In the genomic region with DNA sequence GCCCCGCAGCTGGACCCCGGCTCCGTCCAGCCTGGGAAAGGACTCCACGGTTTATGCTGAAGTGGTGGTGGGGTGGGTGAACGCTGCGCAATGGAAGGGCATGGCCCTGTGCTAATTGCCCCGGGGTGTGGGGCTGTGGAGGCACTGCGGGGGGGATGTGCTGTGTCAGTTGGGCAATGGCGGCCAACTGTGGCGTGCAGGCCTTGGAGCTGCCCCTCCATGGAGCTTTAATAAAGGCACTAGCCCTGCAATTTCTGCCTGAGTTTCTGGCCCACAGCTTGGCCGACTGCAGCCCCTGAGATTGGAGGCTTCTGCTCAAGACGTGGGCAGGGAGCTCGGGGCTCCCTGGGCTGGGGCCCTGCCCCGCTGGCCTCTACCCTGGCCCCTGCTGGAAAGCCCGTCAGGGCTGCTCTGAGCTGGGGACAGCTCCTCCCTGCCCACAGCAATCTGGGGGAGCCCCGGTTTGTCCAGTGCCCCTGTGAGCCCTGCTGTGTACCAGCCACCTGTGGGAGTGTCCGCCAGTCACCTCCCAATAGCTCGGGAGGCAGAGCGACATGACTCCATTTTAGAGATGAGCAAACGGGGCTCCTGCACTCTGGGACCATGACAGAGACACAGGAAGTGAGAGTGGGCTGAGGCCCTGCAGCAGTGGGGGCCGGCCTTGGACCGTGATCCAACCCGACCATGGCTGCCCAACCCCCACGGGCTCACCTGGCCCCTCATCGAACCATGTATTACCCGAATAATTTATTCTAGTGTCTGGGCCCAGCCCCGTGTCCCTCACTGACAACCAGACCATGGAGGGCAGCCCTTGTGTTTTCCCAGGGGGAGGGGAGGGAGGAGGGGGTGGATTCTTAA, we compare ENCODE assay signal across 8 cellular contexts. TPM values are rescaled to one million over a fixed set of nuclear protein-coding genes. Genes with fewer than 3 reads are reported as not detected.
DNase-seq lines count a peak whose midpoint lies in the region; ATAC-seq and TF ChIP-seq lines count a peak whose summit lies in the region.

No MANE protein-coding gene starts in this region.

- DNase-seq in activated CD4-positive, alpha-beta T cell treated with anti-CD3 and anti-CD28 coated beads for 48 hours: peak; percentile 77
- DNase-seq in activated CD4-positive, alpha-beta T cell treated with anti-CD3 and anti-CD28 coated beads, Interleukin-2, amount 50 U/mL, for 4 hours: no peak
- DNase-seq in OCI-M1 (lab: John Stamatoyannopoulos, UW): peak; percentile 59
- no peak for DNase-seq in brain microvascular endothelial cell
- DNase-seq in mucosa of descending colon: no peak
- no peak for DNase-seq in thyroid gland
- no peak for DNase-seq in NCI-H446 treated with DMSO at 0.1 percent for 48 hours (lab: John Stamatoyannopoulos, UW)
- no peak for DNase-seq in hepatic stellate cell (ENCODE audit: low spot score)

- H3K4me1 ChIP-seq in mucosa of descending colon (ENCODE audit: low read depth): peaks cover 53% of the 10 kb centered on the region
- H3K4me1 ChIP-seq in thyroid gland: peaks cover 27 to 53% of the 10 kb centered on the region in 2 donors

- WGBS in thyroid gland, 2 donors: 13 to 16% methylated on average over 6 to 14 of the region's 27 CpGs

- intact Hi-C loops in mucosa of descending colon (cut with DNase I, micrococcal nuclease) (loop anchor here (5.0 kb wide), 2 partner anchors 130 to 135 kb away; a partner anchor contains a TSS), thyroid gland (cut with DNase I) (loop anchor here (2.0 to 10.0 kb wide), 3 partner anchors 40 to 343 kb away; a partner anchor contains a TSS)

- in situ Hi-C loops in brain microvascular endothelial cell (cut with HindIII; ENCODE audit: low pct_ligation_motif_present, low sequenced_read_pairs): no loop called here

- H3K27ac ChIP-seq in brain microvascular endothelial cell (no peak overlapping the region), thyroid gland (peak overlapping the region; percentile 91 to 99 (median 95))

- TF ChIP-seq CTCF in brain microvascular endothelial cell (IDR thresholded peaks at IDR 0.05; ENCODE audit: low read depth, low read length, missing control alignments) (no peak), mucosa of descending colon (IDR thresholded peaks at IDR 0.05) (no peak), thyroid gland (IDR thresholded peaks at IDR 0.05) (no peak)

- H3K4me3 ChIP-seq in brain microvascular endothelial cell (ENCODE audit: low read depth, low read length) (peak overlapping the region; percentile 57), mucosa of descending colon (peak overlapping the region; percentile 30), thyroid gland (replicated peaks in 1 of 3) (peak overlapping the region in 1 of 3 donors; percentile 56)

- H3K36me3 ChIP-seq in brain microvascular endothelial cell (replicated peaks) (no peaks in the 10 kb centered on the region), mucosa of descending colon (ENCODE audit: low read depth) (no peaks in the 10 kb centered on the region), thyroid gland (no peaks in the 10 kb centered on the region)

- ATAC-seq in mucosa of descending colon: peak; percentile 11

- TF ChIP-seq POLR2A in thyroid gland (IDR thresholded peaks at IDR 0.05): no peak

- H3K9me3 ChIP-seq in mucosa of descending colon (no peaks in the 10 kb centered on the region), thyroid gland (no peaks in the 10 kb centered on the region)

- H3K27me3 ChIP-seq in brain microvascular endothelial cell (replicated peaks) (no peaks in the 10 kb centered on the region), thyroid gland (no peaks in the 10 kb centered on the region)

RNA-seq across cellular contexts. Expression of a gene that starts 8.7 kb away (rescaled TPM):
- 100 to 1,000 TPM; 143 to 206 (median 146) TPM for total RNA-seq in mucosa of descending colon
- 10 to 100 TPM; 36.3 to 47.5 (median 46.7) TPM for total RNA-seq in thyroid gland

RNA-seq across cellular contexts. Expression of a gene that starts 17.4 kb away (rescaled TPM):
- 1 to 10 TPM; 1.3 to 7.8 (median 1.6) TPM for total RNA-seq in mucosa of descending colon
- not detected for total RNA-seq in thyroid gland

RNA-seq across cellular contexts. Expression of a gene that starts 21.0 kb away (rescaled TPM):
- total RNA-seq in mucosa of descending colon (10 to 100 TPM; 28.1 to 51.6 (median 44.7) TPM), thyroid gland (10 to 100 TPM; 29.3 to 39.9 (median 38.0) TPM)

RNA-seq across cellular contexts. Expression of a gene that starts 39.1 kb away (rescaled TPM):
- total RNA-seq in mucosa of descending colon (10 to 100 TPM; 45.2 to 65.5 (median 48.3) TPM), thyroid gland (10 to 100 TPM; 14.6 to 24.7 (median 18.0) TPM)

Comparison
In these comparisons a context has a peak if more than half of its experiments do, and no peak if none do; other contexts are left out.
1. DNase-seq: peak in activated CD4-positive, alpha-beta T cell treated with anti-CD3 and anti-CD28 coated beads for 48 hours (single experiment) and OCI-M1 (single experiment); none in activated CD4-positive, alpha-beta T cell treated with anti-CD3 and anti-CD28 coated beads, Interleukin-2, amount 50 U/mL, for 4 hours (0 of 2), brain microvascular endothelial cell (single experiment), mucosa of descending colon (0 of 3), thyroid gland (0 of 2), NCI-H446 treated with DMSO at 0.1 percent for 48 hours (single experiment) and hepatic stellate cell (single experiment).